8 cellular contexts compared by ENCODE assay signal in genomic region chr2:42360493-42360889, GRCh38. TPM values are rescaled to one million over a fixed set of nuclear protein-coding genes. Genes with fewer than 3 reads are reported as not detected.
A peak's percentile ranks its signal among the peaks of the same experiment; 100 is the strongest.
DNase-seq lines count a peak whose midpoint lies in the region; ATAC-seq, FAIRE-seq and TF ChIP-seq lines count a peak whose summit lies in the region.

No MANE protein-coding gene starts in this region.

- RAD21 ChIA-PET in GM12878 (lab: Charles Lee; ENCODE audit: unreplicated experiment): interaction anchor here (1.0 kb wide), 1 partner anchor 239 kb away, joined by 3 read pairs; no protein-coding TSS in a partner anchor

- H3K79me2 ChIP-seq in GM12878 (ENCODE audit: control insufficient read depth, insufficient read depth, low read length) (peaks cover 54% of the 10 kb centered on the region), HepG2 (ENCODE audit: insufficient read depth, low read length) (peaks cover 53% of the 10 kb centered on the region)

- no peaks in the 10 kb centered on the region for H3K9me3 Mint-ChIP-seq in activated CD4-positive, alpha-beta T cell treated with anti-CD3 and anti-CD28 coated beads, Interleukin-2, amount 10 ng/mL, durations not matched to agents 7 days and 5 days

- ATAC-seq in GM12878 (peak; percentile 1; the same call in 1 of the 3 replicates), HepG2 (peak; percentile 3), HG02870 (IDR thresholded peaks at IDR 0.05; ENCODE audit: unreplicated experiment) (no peak)

- peaks cover 10% of the 10 kb centered on the region for H3K4me1 ChIP-seq in GM12878 (ENCODE audit: control insufficient read depth, insufficient read depth, low read length)
- H3K4me1 ChIP-seq in HepG2 (ENCODE audit: insufficient read depth, low read length): peaks cover 50% of the 10 kb centered on the region
- peaks cover 3 to 14% of the 10 kb centered on the region in 2 donors for H3K4me1 ChIP-seq in thyroid gland

- TF ChIP-seq EP300 in GM12878 (IDR thresholded peaks at IDR 0.05; ENCODE audit: borderline replicate concordance in 1 of 2, control insufficient read depth in 1 of 2, low read depth in 2 of 2, low read length in 2 of 2): no peak
- TF ChIP-seq EP300 in HepG2 (IDR thresholded peaks at IDR 0.05; ENCODE audit: low read depth in 2 of 2, low read length in 2 of 2): no peak
- TF ChIP-seq EP300 in HepG2 (CRISPR knock-in tag; IDR thresholded peaks at IDR 0.05; ENCODE audit: borderline replicate concordance): no peak

- in situ Hi-C loops in GM12878 (cut with MboI): no loop called here
- in situ Hi-C loops in HepG2 (cut with HindIII; ENCODE audit: extremely low pct_ligation_motif_present, low pct_unique_long_range_greater_than_20kb): loop anchor here (25.0 kb wide), 1 partner anchor 498 kb away; no protein-coding TSS in a partner anchor

- TF ChIP-seq POLR2A in GM12878 (IDR thresholded peaks at IDR 0.05; ENCODE audit: low read depth, low read length) (no peak), HepG2 (IDR thresholded peaks at IDR 0.05; ENCODE audit: insufficient read depth in 1 of 2, low read depth in 2 of 2, low read length in 2 of 2) (no peak), thyroid gland (IDR thresholded peaks at IDR 0.05) (no peak)

- H3K27me3 ChIP-seq in GM12878 (replicated peaks in 1 of 2; ENCODE audit: control insufficient read depth in 2 of 2, insufficient read depth in 2 of 2, low read length in 1 of 2) (no peaks in the 10 kb centered on the region), HepG2 (ENCODE audit: control insufficient read depth in 1 of 2, insufficient read depth in 2 of 2, low read length in 2 of 2) (no peaks in the 10 kb centered on the region; a peak in 1 of 5 replicates), thyroid gland (no peaks in the 10 kb centered on the region)

- H3K9me3 ChIP-seq in GM12878 (replicated peaks; ENCODE audit: control insufficient read depth, insufficient read depth, low read length) (no peaks in the 10 kb centered on the region), HepG2 (ENCODE audit: low read length) (no peaks in the 10 kb centered on the region), thyroid gland (no peaks in the 10 kb centered on the region)

- H3K36me3 ChIP-seq in GM12878 (ENCODE audit: control insufficient read depth in 2 of 2, insufficient read depth in 2 of 2, low read length in 1 of 2) (no peaks in the 10 kb centered on the region), HepG2 (replicated peaks in 1 of 2; ENCODE audit: control insufficient read depth in 1 of 2, insufficient read depth in 2 of 2, low read length in 2 of 2) (no peaks in the 10 kb centered on the region; a peak in 1 of 5 replicates), thyroid gland (no peaks in the 10 kb centered on the region)

- TF ChIP-seq RAD21 in GM12878 (IDR thresholded peaks at IDR 0.05; ENCODE audit: insufficient read depth, low read depth, low read length): no peak
- no peak for TF ChIP-seq RAD21 in HepG2 (CRISPR knock-in tag; IDR thresholded peaks at IDR 0.05)

- H3K27me3 Mint-ChIP-seq in activated CD4-positive, alpha-beta T cell treated with anti-CD3 and anti-CD28 coated beads, Interleukin-2, amount 10 ng/mL, durations not matched to agents 7 days and 5 days: no peaks in the 10 kb centered on the region

- H3K4me3 ChIP-seq in GM12878 (peak overlapping the region; percentile 97), HepG2 (replicated peaks in 1 of 3; ENCODE audit: insufficient read depth in 1 of 3, low read depth in 2 of 3, low read length in 3 of 3) (peak overlapping the region; percentile 84 to 98 (median 94)), thyroid gland (replicated peaks in 1 of 3) (peak overlapping the region; percentile 59 to 94 (median 77))

- intact Hi-C loops in GM12878 (cut with micrococcal nuclease; ENCODE audit: unreplicated experiment) (loop anchor here (2.0 to 10.0 kb wide), 3 partner anchors 264 to 434 kb away; partner anchors contain the start of gene HAAO), HepG2 (cut with micrococcal nuclease; ENCODE audit: unreplicated experiment) (loop anchor here (2.0 to 5.0 kb wide), 3 partner anchors 18 to 302 kb away; partner anchors contain the start of gene KCNG3), thyroid gland (cut with DNase I) (loop anchor here (10.0 kb wide), 1 partner anchor 266 kb away; no protein-coding TSS in a partner anchor)

- peak overlapping the region; percentile 98 for H3K27ac Mint-ChIP-seq in activated CD4-positive, alpha-beta T cell treated with anti-CD3 and anti-CD28 coated beads, Interleukin-2, amount 10 ng/mL, durations not matched to agents 7 days and 5 days

- under 1% methylated on average over 15 of the region's 15 CpGs for WGBS in GM12878 (ENCODE audit: insufficient coverage, insufficient replicate concordance, low lambda C conversion rate, missing lambda C conversion rate)
- WGBS in HepG2 (ENCODE audit: low lambda C conversion rate): 0% methylated on average over 13 of the region's 15 CpGs
- WGBS in thyroid gland, 2 donors: 1% methylated on average over 14 to 15 of the region's 15 CpGs

- BruUV-seq in GM12878 (replicated peaks; lab: Mats Ljungman, UMichigan) (no TSS peak), HepG2 (replicated peaks; lab: Mats Ljungman, UMichigan) (no TSS peak)

- TF ChIP-seq CTCF in GM12878 (IDR thresholded peaks at IDR 0.05 in 2 of 3, conservative IDR thresholded peaks at IDR 0.05 in 1 of 3; ENCODE audit: control insufficient read depth in 2 of 3, extremely low read depth in 1 of 3, insufficient read depth in 1 of 3, low read depth in 3 of 3, low read length in 3 of 3) (no peak), HepG2 (CRISPR knock-in tag; IDR thresholded peaks at IDR 0.05) (no peak), thyroid gland (IDR thresholded peaks at IDR 0.05) (no peak)

- H4K20me1 ChIP-seq in GM12878 (ENCODE audit: control insufficient read depth, insufficient read depth) (no peaks in the 10 kb centered on the region), HepG2 (ENCODE audit: insufficient read depth, low read length) (no peaks in the 10 kb centered on the region; the same call in 1 of the 2 replicates)

- POLR2A ChIA-PET in activated CD4-positive, alpha-beta T cell treated with anti-CD3 and anti-CD28 coated beads, Interleukin-2, amount 10 ng/mL, durations not matched to agents 7 days and 5 days (lab: Charles Lee): interaction anchor here (0.7 kb wide), 1 partner anchor 189 kb away, joined by 4 read pairs; no protein-coding TSS in a partner anchor
- POLR2A ChIA-PET in GM12878 (lab: Charles Lee): interaction anchor here (0.6 kb wide), 1 partner anchor 13 kb away, joined by 3 read pairs; no protein-coding TSS in a partner anchor
- POLR2A ChIA-PET in HepG2 (lab: Yijun Ruan, JAX): interaction anchor here (0.8 to 1.4 kb wide), 4 partner anchors 14 to 269 kb away, joined by 3 to 4 read pairs (median 3); no protein-coding TSS in a partner anchor

- SMC1A ChIA-PET in GM12878 (lab: Charles Lee; ENCODE audit: uncharacterized antibody, unreplicated experiment): interaction anchor here (1.1 to 1.3 kb wide), 3 partner anchors 17 to 260 kb away, joined by 3 to 4 read pairs (median 3); no protein-coding TSS in a partner anchor

- H3K36me3 Mint-ChIP-seq in activated CD4-positive, alpha-beta T cell treated with anti-CD3 and anti-CD28 coated beads, Interleukin-2, amount 10 ng/mL, durations not matched to agents 7 days and 5 days (ENCODE audit: low read depth): peaks cover 9% of the 10 kb centered on the region

- peak overlapping the region; percentile 80 for H3K4me3 Mint-ChIP-seq in activated CD4-positive, alpha-beta T cell treated with anti-CD3 and anti-CD28 coated beads, Interleukin-2, amount 10 ng/mL, durations not matched to agents 7 days and 5 days

- H3K4me1 Mint-ChIP-seq in activated CD4-positive, alpha-beta T cell treated with anti-CD3 and anti-CD28 coated beads, Interleukin-2, amount 10 ng/mL, durations not matched to agents 7 days and 5 days: peaks cover 45% of the 10 kb centered on the region

- H2AFZ ChIP-seq in GM12878 (ENCODE audit: control insufficient read depth, low read depth, low read length) (peak overlapping the region; percentile 97; the same call in 1 of the 2 replicates), HepG2 (ENCODE audit: low read length) (no peak overlapping the region)

- H3K9ac ChIP-seq in GM12878 (ENCODE audit: control insufficient read depth, insufficient read depth, low read length) (peak overlapping the region; percentile 90), HepG2 (ENCODE audit: insufficient read depth, low read depth, low read length) (peak overlapping the region; percentile 97)

- H3K27ac ChIP-seq in GM12878 (ENCODE audit: control insufficient read depth, insufficient read depth): peak overlapping the region; percentile 97
- H3K27ac ChIP-seq in HepG2 (ENCODE audit: extremely low read length, insufficient read depth, low read length): peak overlapping the region; percentile 96
- H3K27ac ChIP-seq in thyroid gland: peak overlapping the region; percentile 88 to 98 (median 93)

- H3K4me2 ChIP-seq in GM12878 (ENCODE audit: control insufficient read depth, insufficient read depth) (peak overlapping the region; percentile 90), HepG2 (ENCODE audit: low read depth, low read length) (peak overlapping the region; percentile 89)

- CTCF ChIA-PET in activated CD4-positive, alpha-beta T cell treated with anti-CD3 and anti-CD28 coated beads, Interleukin-2, amount 10 ng/mL, durations not matched to agents 7 days and 5 days (lab: Charles Lee): interaction anchor here (1.3 to 1.6 kb wide), 3 partner anchors 10 to 228 kb away, joined by 3 to 4 read pairs (median 3); no protein-coding TSS in a partner anchor
- CTCF ChIA-PET in GM12878 (lab: Yijun Ruan, JAX): interaction anchor here (1.1 to 1.4 kb wide), 2 partner anchors 264 to 266 kb away, joined by 4 to 5 read pairs; no protein-coding TSS in a partner anchor
- CTCF ChIA-PET in HepG2 (lab: Yijun Ruan, JAX; ENCODE audit: low intra/inter-chr PET ratio, low total read pairs): no interaction called here

- no peak for DNase-seq in activated CD4-positive, alpha-beta T cell treated with anti-CD3 and anti-CD28 coated beads, Interleukin-2, amount 10 ng/mL, durations not matched to agents 7 days and 5 days
- DNase-seq in activated CD4-positive, alpha-beta T cell treated with anti-CD3 and anti-CD28 coated beads for 4 hours: no peak
- no peak for DNase-seq in GM12878 (ENCODE audit: low read depth, low spot score)
- DNase-seq in HepG2 (ENCODE audit: low spot score): no peak
- no peak for DNase-seq in thyroid gland
- DNase-seq in cortex of kidney (lab: John Stamatoyannopoulos, UW): no peak
- no peak for DNase-seq in activated CD4-positive, alpha-beta T cell treated with anti-CD3 and anti-CD28 coated beads, Interleukin-2, amount 50 U/mL, for 4 hours

- FAIRE-seq in GM12878 (lab: Jason Lieb, UNC): no peak
- no peak for FAIRE-seq in HepG2 (lab: Jason Lieb, UNC)

RNA-seq across cellular contexts. Expression of gene COX7A2L, which starts 0.5 kb away (rescaled TPM):
- 10 to 100 TPM; 86.4 to 92.1 TPM for total RNA-seq in activated CD4-positive, alpha-beta T cell treated with anti-CD3 and anti-CD28 coated beads, Interleukin-2, amount 10 ng/mL, durations not matched to agents 7 days and 5 days
- total RNA-seq in GM12878 (2013; cell fraction: nucleolus; rRNA removed): 40.1 and 41.7 TPM in 2 replicates
- 173 and 205 TPM in 2 replicates for total RNA-seq in GM12878 (2014; rRNA removed)
- 182 and 184 TPM in 2 replicates for total RNA-seq in GM12878 (2014; rRNA removed; fragmentation: Illumina TruSeq; extraction: Trizol)
- 134 and 138 TPM in 2 replicates for total RNA-seq in GM12878 (2021)
- polyA plus RNA-seq in GM12878 (2011; ENCODE audit: low read depth): 245 TPM
- polyA plus RNA-seq in GM12878 (2011; rRNA removed): 253 and 294 TPM in 2 replicates
- 126 and 196 TPM in 2 replicates for polyA plus RNA-seq in GM12878 (2011; cell fraction: cytosol; rRNA removed)
- 70.5 and 73.1 TPM in 2 replicates for polyA plus RNA-seq in GM12878 (2011; cell fraction: nucleus; rRNA removed)
- 172 and 186 TPM in 2 replicates for polyA plus RNA-seq in GM12878 (2012)
- 226 and 246 TPM in 2 replicates for polyA plus RNA-seq in GM12878 (2014; fragmentation: Illumina TruSeq; extraction: Trizol)
- 100 to 1,000 TPM; 432 to 532 TPM for polyA plus RNA-seq in GM12878 (2014; fragmentation: Nextera tagmentation; extraction: Ambion mirVana)
- 156 and 169 TPM in 2 replicates for polyA plus RNA-seq in GM12878 (2014; rRNA removed)
- 100 to 1,000 TPM; 219 to 230 TPM for polyA plus RNA-seq in GM12878 (2016; fragmentation: Nextera tagmentation; extraction: Ambion mirVana)
- 68.2 and 79.7 TPM in 2 replicates for polyA minus RNA-seq in GM12878 (2011; rRNA and poly(A)+ RNA removed)
- 23.1 and 32.0 TPM in 2 replicates for polyA minus RNA-seq in GM12878 (2011; cell fraction: cytosol; rRNA and poly(A)+ RNA removed)
- 15.2 and 19.4 TPM in 2 replicates for polyA minus RNA-seq in GM12878 (2011; cell fraction: nucleus; rRNA and poly(A)+ RNA removed)
- 201 and 272 TPM in 2 replicates for total RNA-seq in HepG2 (2016; rRNA removed; fragmentation: Illumina TruSeq; extraction: Trizol)
- 111 and 117 TPM in 2 replicates for total RNA-seq in HepG2 (2016; cell fraction: cytosol; rRNA removed; fragmentation: Illumina TruSeq; extraction: Trizol; ENCODE audit: low read depth)
- total RNA-seq in HepG2 (2016; cell fraction: insoluble cytoplasmic fraction; rRNA removed; fragmentation: Illumina TruSeq; extraction: Trizol): 197 and 297 TPM in 2 replicates
- 232 and 238 TPM in 2 replicates for total RNA-seq in HepG2 (2016; cell fraction: membrane; rRNA removed; fragmentation: Illumina TruSeq; extraction: Trizol)
- 71.7 and 82.5 TPM in 2 replicates for total RNA-seq in HepG2 (2016; cell fraction: nucleus; rRNA removed; fragmentation: Illumina TruSeq; extraction: Trizol)
- polyA plus RNA-seq in HepG2 (2011; rRNA removed): 122 and 155 TPM in 2 replicates
- polyA plus RNA-seq in HepG2 (2011; cell fraction: cytosol; rRNA removed): 137 and 167 TPM in 2 replicates
- 30.5 and 38.2 TPM in 2 replicates for polyA plus RNA-seq in HepG2 (2011; cell fraction: nucleus; rRNA removed)
- 187 and 191 TPM in 2 replicates for polyA plus RNA-seq in HepG2 (2012)
- 119 TPM in 2 replicates for polyA plus RNA-seq in HepG2 (2016; cell fraction: cytosol; fragmentation: Illumina TruSeq; extraction: Trizol; ENCODE audit: low read depth)
- polyA plus RNA-seq in HepG2 (2016; cell fraction: insoluble cytoplasmic fraction; fragmentation: Illumina TruSeq; extraction: Trizol; ENCODE audit: low read depth): 279 and 314 TPM in 2 replicates
- polyA plus RNA-seq in HepG2 (2016; cell fraction: membrane; fragmentation: Illumina TruSeq; extraction: Trizol; ENCODE audit: low read depth): 211 and 215 TPM in 2 replicates
- 118 and 123 TPM in 2 replicates for polyA plus RNA-seq in HepG2 (2016; cell fraction: nucleus; fragmentation: Illumina TruSeq; extraction: Trizol; ENCODE audit: insufficient read depth, low read depth)
- 66.1 and 73.1 TPM in 2 replicates for polyA minus RNA-seq in HepG2 (2011; rRNA and poly(A)+ RNA removed; ENCODE audit: low replicate concordance)
- 41.1 and 44.7 TPM in 2 replicates for polyA minus RNA-seq in HepG2 (2011; cell fraction: cytosol; rRNA and poly(A)+ RNA removed)
- polyA minus RNA-seq in HepG2 (2011; cell fraction: nucleus; rRNA and poly(A)+ RNA removed): 22.7 and 28.1 TPM in 2 replicates
- 100 to 1,000 TPM in 3 of 4 donors, 10 to 100 TPM in 1; 98.7 to 129 (median 119) TPM for total RNA-seq in thyroid gland
